ENCODE assay signal across 13 cellular contexts in genomic region chr17:81558941-81559806, GRCh38. TPM values are rescaled to one million over a fixed set of nuclear protein-coding genes. Genes with fewer than 3 reads are reported as not detected.
A peak's percentile ranks its signal among the peaks of the same experiment; 100 is the strongest.
DNase-seq lines count a peak whose midpoint lies in the region; FAIRE-seq and TF ChIP-seq lines count a peak whose summit lies in the region.
"Had no signal": no experiment of that assay in that cellular context is flagged by ENCODE, and none has a peak within 500 bp of the region (broad histone marks: within the 10 kb centered on the region; RNA-seq: fewer than 3 reads in every experiment).

No MANE protein-coding gene starts in this region.

- no peaks in the 10 kb centered on the region for H3K9me3 Mint-ChIP-seq in astrocyte (ENCODE audit: unreplicated experiment)
- no peaks in the 10 kb centered on the region for H3K9me3 Mint-ChIP-seq in activated T-helper 1 cell treated with anti-CD3 and anti-CD28 coated beads, Interleukin-12 subunit alpha, Interleukin-12 subunit beta, Interleukin-2, Interleukin-4 antibody, amounts not matched to agents 30 ng/mL and 10 ng/mL and 1 ng/mL, durations not matched to agents 14 hours and 24 hours and 36 hours
- H3K9me3 Mint-ChIP-seq: neural crest cell had no signal

- intact Hi-C loops in kidney (cut with DNase I): no loop called here
- intact Hi-C loops in activated T-helper 1 cell treated with anti-CD3 and anti-CD28 coated beads, Interleukin-12 subunit alpha, Interleukin-12 subunit beta, Interleukin-2, Interleukin-4 antibody, amounts not matched to agents 30 ng/mL and 10 ng/mL and 1 ng/mL, durations not matched to agents 14 hours and 24 hours and 36 hours (cut with micrococcal nuclease): loop anchor here (10.0 kb wide), 1 partner anchor 306 kb away; the partner anchor contains the start of gene P4HB

- H3K36me3 ChIP-seq in BE2C: peaks cover 32% of the 10 kb centered on the region
- H3K36me3 ChIP-seq in astrocyte (ENCODE audit: insufficient read depth, low read length): peaks cover 24% of the 10 kb centered on the region
- peaks cover 8 to 38% of the 10 kb centered on the region in 2 donors for H3K36me3 ChIP-seq in kidney (ENCODE audit: control insufficient read depth in 1 of 2, insufficient read depth in 2 of 2, low read length in 2 of 2)

- H3K79me2 ChIP-seq in astrocyte (ENCODE audit: insufficient read depth, low read length): peaks cover 36% of the 10 kb centered on the region

- no peak overlapping the region for H2AFZ ChIP-seq in astrocyte (ENCODE audit: low read depth, low read length)
- H2AFZ ChIP-seq: GM23248 had no signal

- peak; percentile 62 for DNase-seq in BE2C
- peak; percentile 54 for DNase-seq in HuH-7 (ENCODE audit: low spot score)
- DNase-seq in astrocyte (ENCODE audit: low read depth): no peak
- DNase-seq in kidney: peak; percentile 51
- no peak for DNase-seq in H4 (ENCODE audit: low spot score)
- no peak for DNase-seq in NCI-H774 (lab: John Stamatoyannopoulos, UW)
- DNase-seq in DMS153 (lab: John Stamatoyannopoulos, UW): no peak
- DNase-seq in activated T-helper 1 cell treated with anti-CD3 and anti-CD28 coated beads, Interleukin-12 subunit alpha, Interleukin-12 subunit beta, Interleukin-2, Interleukin-4 antibody, amounts not matched to agents 30 ng/mL and 10 ng/mL and 1 ng/mL, durations not matched to agents 14 hours and 24 hours and 36 hours (ENCODE audit: low spot score): no peak
- DNase-seq: activated CD4-positive, CD25-positive, alpha-beta regulatory T cell; GM23248; stimulated activated CD4-positive, alpha-beta T cell treated with anti-CD3 and anti-CD28 coated beads, Interleukin-4, amount 100 ng/mL, for 24 hours had no signal

- H3K4me1 ChIP-seq in BE2C: no peaks in the 10 kb centered on the region
- peaks cover 41% of the 10 kb centered on the region for H3K4me1 ChIP-seq in astrocyte (ENCODE audit: insufficient read depth, low read length)
- H3K4me1 ChIP-seq in kidney (ENCODE audit: control insufficient read depth in 1 of 2, insufficient read depth in 1 of 2, low read depth in 1 of 2, low read length in 2 of 2): peaks cover 0 to 1% of the 10 kb centered on the region in 2 donors

- H3K4me2 ChIP-seq in astrocyte (ENCODE audit: low read length): no peak overlapping the region

- TF ChIP-seq CTCF in BE2C (IDR thresholded peaks at IDR 0.05; ENCODE audit: low read depth, low read length) (peak; percentile 51), astrocyte (IDR thresholded peaks at IDR 0.05; ENCODE audit: insufficient read depth, low read depth, low read length) (peak; percentile 16), kidney (IDR thresholded peaks at IDR 0.05; ENCODE audit: borderline replicate concordance, extremely low read depth, insufficient read depth) (no peak)

- no peak overlapping the region for H3K27ac Mint-ChIP-seq in astrocyte (ENCODE audit: unreplicated experiment)
- H3K27ac Mint-ChIP-seq in activated T-helper 1 cell treated with anti-CD3 and anti-CD28 coated beads, Interleukin-12 subunit alpha, Interleukin-12 subunit beta, Interleukin-2, Interleukin-4 antibody, amounts not matched to agents 30 ng/mL and 10 ng/mL and 1 ng/mL, durations not matched to agents 14 hours and 24 hours and 36 hours: no peak overlapping the region

- H3K4me1 Mint-ChIP-seq in astrocyte (ENCODE audit: low read depth, unreplicated experiment): peaks cover 45% of the 10 kb centered on the region
- H3K4me1 Mint-ChIP-seq in activated T-helper 1 cell treated with anti-CD3 and anti-CD28 coated beads, Interleukin-12 subunit alpha, Interleukin-12 subunit beta, Interleukin-2, Interleukin-4 antibody, amounts not matched to agents 30 ng/mL and 10 ng/mL and 1 ng/mL, durations not matched to agents 14 hours and 24 hours and 36 hours (ENCODE audit: low read depth): peaks cover 4% of the 10 kb centered on the region
- H3K4me1 Mint-ChIP-seq: neural crest cell had no signal

- H3K9ac ChIP-seq in astrocyte (ENCODE audit: low read length) (no peak overlapping the region), kidney (ENCODE audit: low read length in 2 of 2) (no peak overlapping the region)
- H3K9ac ChIP-seq: GM23248 had no signal

- no peaks in the 10 kb centered on the region for H3K27me3 Mint-ChIP-seq in astrocyte (ENCODE audit: low read depth, unreplicated experiment)
- H3K27me3 Mint-ChIP-seq in activated T-helper 1 cell treated with anti-CD3 and anti-CD28 coated beads, Interleukin-12 subunit alpha, Interleukin-12 subunit beta, Interleukin-2, Interleukin-4 antibody, amounts not matched to agents 30 ng/mL and 10 ng/mL and 1 ng/mL, durations not matched to agents 14 hours and 24 hours and 36 hours (ENCODE audit: insufficient read depth): no peaks in the 10 kb centered on the region

- H3K27me3 ChIP-seq in BE2C: no peaks in the 10 kb centered on the region
- H3K27me3 ChIP-seq in astrocyte (ENCODE audit: insufficient read depth, low read length): no peaks in the 10 kb centered on the region

- H3K9me3 ChIP-seq in BE2C (no peaks in the 10 kb centered on the region), astrocyte (ENCODE audit: insufficient read depth, low read depth, low read length) (no peaks in the 10 kb centered on the region), kidney (ENCODE audit: control insufficient read depth in 1 of 2, low read length in 2 of 2) (no peaks in the 10 kb centered on the region)
- H3K9me3 ChIP-seq: thoracic aorta had no signal

- H3K27ac ChIP-seq in astrocyte (ENCODE audit: low read depth, low read length): no peak overlapping the region
- H3K27ac ChIP-seq in kidney (ENCODE audit: low read depth in 2 of 2, low read length in 2 of 2): no peak overlapping the region
- H3K27ac ChIP-seq: GM23248, thoracic aorta had no signal

- FAIRE-seq in astrocyte (lab: Jason Lieb, UNC) (no peak), kidney (lab: Jason Lieb, UNC) (no peak)

- peaks cover 25% of the 10 kb centered on the region for H3K36me3 Mint-ChIP-seq in astrocyte (ENCODE audit: low read depth, unreplicated experiment)
- peaks cover 30% of the 10 kb centered on the region for H3K36me3 Mint-ChIP-seq in activated T-helper 1 cell treated with anti-CD3 and anti-CD28 coated beads, Interleukin-12 subunit alpha, Interleukin-12 subunit beta, Interleukin-2, Interleukin-4 antibody, amounts not matched to agents 30 ng/mL and 10 ng/mL and 1 ng/mL, durations not matched to agents 14 hours and 24 hours and 36 hours (ENCODE audit: low read depth)

- peaks cover 20% of the 10 kb centered on the region for H4K20me1 ChIP-seq in astrocyte (ENCODE audit: insufficient read depth, low read length)

- H3K4me3 ChIP-seq in BE2C (ENCODE audit: low read depth, low read length) (no peak overlapping the region), astrocyte (ENCODE audit: insufficient read depth, low read depth, low read length) (no peak overlapping the region), kidney (ENCODE audit: low read length in 2 of 2) (no peak overlapping the region)
- H3K4me3 ChIP-seq: GM23248, thoracic aorta had no signal

- H3K4me3 Mint-ChIP-seq in astrocyte (ENCODE audit: unreplicated experiment): no peak overlapping the region
- no peak overlapping the region for H3K4me3 Mint-ChIP-seq in activated T-helper 1 cell treated with anti-CD3 and anti-CD28 coated beads, Interleukin-12 subunit alpha, Interleukin-12 subunit beta, Interleukin-2, Interleukin-4 antibody, amounts not matched to agents 30 ng/mL and 10 ng/mL and 1 ng/mL, durations not matched to agents 14 hours and 24 hours and 36 hours

RNA-seq across cellular contexts. Expression of gene FAAP100, which starts 7.0 kb away (rescaled TPM):
- polyA plus RNA-seq in BE2C (2012; ENCODE audit: insufficient read depth, insufficient read length, low read depth): 43.0 TPM
- 35.8 and 38.9 TPM in 2 replicates for total RNA-seq in astrocyte
- 28.6 TPM for total RNA-seq in kidney
- 13.2 TPM for polyA plus RNA-seq in kidney (ENCODE audit: insufficient read depth, low read depth, low replicate concordance)
- 6.6 and 7.4 TPM in 2 replicates for total RNA-seq in H4 (2014; rRNA removed; shearing (Covaris generic))
- total RNA-seq in activated T-helper 1 cell treated with anti-CD3 and anti-CD28 coated beads, Interleukin-12 subunit alpha, Interleukin-12 subunit beta, Interleukin-2, Interleukin-4 antibody, amounts not matched to agents 30 ng/mL and 10 ng/mL and 1 ng/mL, durations not matched to agents 14 hours and 24 hours and 36 hours: 69.2 and 69.5 TPM in 2 replicates

RNA-seq across cellular contexts. Expression of gene FSCN2, which starts 31.0 kb away (rescaled TPM):
- 2.4 TPM for polyA plus RNA-seq in BE2C (2012; ENCODE audit: insufficient read depth, insufficient read length, low read depth)
- total RNA-seq in astrocyte (5.6 and 8.0 TPM in 2 replicates), kidney (3.8 TPM)
- polyA plus RNA-seq in kidney (ENCODE audit: insufficient read depth, low read depth, low replicate concordance): 0.26 TPM
- total RNA-seq in H4 (2014; rRNA removed; shearing (Covaris generic)): 0.27 TPM in 1 of 2 replicates, not detected in the other
- 0.52 and 0.64 TPM in 2 replicates for total RNA-seq in activated T-helper 1 cell treated with anti-CD3 and anti-CD28 coated beads, Interleukin-12 subunit alpha, Interleukin-12 subunit beta, Interleukin-2, Interleukin-4 antibody, amounts not matched to agents 30 ng/mL and 10 ng/mL and 1 ng/mL, durations not matched to agents 14 hours and 24 hours and 36 hours

RNA-seq across cellular contexts. Expression of gene ACTG1, which starts 46.6 kb away (rescaled TPM):
- polyA plus RNA-seq in BE2C (2012; ENCODE audit: insufficient read depth, insufficient read length, low read depth): 2,263 TPM
- 7,049 and 7,369 TPM in 2 replicates for total RNA-seq in astrocyte
- 2,632 TPM for total RNA-seq in kidney
- polyA plus RNA-seq in kidney (ENCODE audit: insufficient read depth, low read depth, low replicate concordance): 1,350 TPM
- total RNA-seq in H4 (2014; rRNA removed; shearing (Covaris generic)): 1,105 and 1,576 TPM in 2 replicates
- total RNA-seq in activated T-helper 1 cell treated with anti-CD3 and anti-CD28 coated beads, Interleukin-12 subunit alpha, Interleukin-12 subunit beta, Interleukin-2, Interleukin-4 antibody, amounts not matched to agents 30 ng/mL and 10 ng/mL and 1 ng/mL, durations not matched to agents 14 hours and 24 hours and 36 hours: 3,516 TPM in 2 replicates

Comparison
In these comparisons a context has a peak if more than half of its experiments do, and no peak if none do; other contexts are left out.
1. DNase-seq: peak in BE2C (single experiment), HuH-7 (single experiment) and kidney (single experiment); none in astrocyte (single experiment), H4 (single experiment), NCI-H774 (single experiment), DMS153 (single experiment) and activated T-helper 1 cell treated with anti-CD3 and anti-CD28 coated beads, Interleukin-12 subunit alpha, Interleukin-12 subunit beta, Interleukin-2, Interleukin-4 antibody, amounts not matched to agents 30 ng/mL and 10 ng/mL and 1 ng/mL, durations not matched to agents 14 hours and 24 hours and 36 hours (single experiment).